23 cellular contexts compared by ENCODE assay signal in the genomic region with DNA sequence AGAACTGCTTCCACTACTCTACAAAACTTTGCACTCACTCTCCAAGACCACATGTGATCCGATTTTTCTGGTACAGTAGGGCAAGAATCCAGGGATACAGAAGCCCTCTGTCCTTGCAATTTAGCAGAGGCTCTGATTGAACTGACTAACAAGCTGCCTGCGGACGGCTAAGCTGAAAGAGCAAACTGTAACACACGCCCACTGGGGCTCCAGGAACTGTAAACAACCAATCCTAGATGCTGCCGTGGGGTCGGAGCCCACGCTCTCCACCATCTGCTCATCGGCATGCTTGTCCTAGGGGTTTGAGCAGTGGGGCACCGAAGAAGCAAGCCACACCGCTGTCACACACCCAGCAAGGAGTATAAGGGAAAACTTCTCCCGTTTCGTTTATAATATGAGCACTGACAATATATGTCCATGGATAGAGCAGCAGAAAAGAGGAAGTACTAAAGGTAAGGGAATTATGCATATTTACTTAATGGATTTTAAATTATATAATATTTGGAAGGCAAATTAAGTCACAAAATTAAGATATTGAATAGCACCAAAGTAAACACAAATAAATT.
DNase-seq lines count a peak whose midpoint lies in the region; ATAC-seq and TF ChIP-seq lines count a peak whose summit lies in the region.
"Had no signal": no experiment of that assay in that cellular context is flagged by ENCODE, and none has a peak within 500 bp of the region (broad histone marks: within the 10 kb centered on the region; RNA-seq: fewer than 3 reads in every experiment).

No MANE protein-coding gene starts in this region.

- peak overlapping the region; percentile 11; the same call in 1 of the 2 replicates for H3K9ac ChIP-seq in ES-I3 (ENCODE audit: low read depth, low read length)

- TF ChIP-seq CTCF in prostate gland (IDR thresholded peaks at IDR 0.05) (no peak), endothelial cell (IDR thresholded peaks at IDR 0.05; ENCODE audit: unreplicated experiment) (no peak)

- DNase-seq in NCI-H2171 treated with DMSO at 0.1 percent for 48 hours (lab: John Stamatoyannopoulos, UW) (peak; percentile 82), SHP77 (lab: John Stamatoyannopoulos, UW) (peak; percentile 90 to 92), iPS-NIHi7 (ENCODE audit: extremely low spot score) (peak; percentile 14), prostate gland (ENCODE audit: low spot score) (no peak), endothelial cell (ENCODE audit: low spot score) (no peak)
- DNase-seq in activated CD4-positive, CD25-positive, alpha-beta regulatory T cell treated with anti-CD3 and anti-CD28 coated beads, Interleukin-2, amount 50 U/mL, for 72 hours = no peak
- DNase-seq: activated CD4-positive, alpha-beta T cell treated with anti-CD3 and anti-CD28 coated beads for 48 hours; activated CD8-positive, alpha-beta memory T cell treated with anti-CD3 and anti-CD28 coated beads, Interleukin-2, amount 50 U/mL, for 48 hours; activated gamma-delta T cell treated with Interleukin-2 at 50 U/mL for 16 hours; AML-193; amniotic stem cell; effector memory CD4-positive, alpha-beta T cell; hypothalamus; left colon; midbrain; NCI-H187; thyroid gland had no signal

- H3K27ac ChIP-seq in prostate gland = no peak overlapping the region
- H3K27ac ChIP-seq: SJSA1, thyroid gland had no signal

- H3K9me3 Mint-ChIP-seq in endothelial cell (ENCODE audit: unreplicated experiment) = no peaks in the 10 kb centered on the region
- H3K9me3 Mint-ChIP-seq: stimulated activated memory B cell treated with anti-CD40 and anti-IgM and Interleukin-4, amounts not matched to agents 10 μg/mL and 1 μg/mL and 100 μg/mL, for 72 hours had no signal

- no peak overlapping the region for H3K4me3 ChIP-seq in prostate gland
- H3K4me3 ChIP-seq: SJSA1, thyroid gland had no signal

- no peak overlapping the region for H3K27ac Mint-ChIP-seq in endothelial cell (ENCODE audit: unreplicated experiment)
- H3K27ac Mint-ChIP-seq: stimulated activated memory B cell treated with anti-CD40 and anti-IgM and Interleukin-4, amounts not matched to agents 10 μg/mL and 1 μg/mL and 100 μg/mL, for 72 hours had no signal

- H3K4me3 Mint-ChIP-seq in endothelial cell (ENCODE audit: unreplicated experiment) = no peak overlapping the region
- H3K4me3 Mint-ChIP-seq: central memory CD8-positive, alpha-beta T cell; neural crest cell; stimulated activated memory B cell treated with anti-CD40 and anti-IgM and Interleukin-4, amounts not matched to agents 10 μg/mL and 1 μg/mL and 100 μg/mL, for 72 hours had no signal

- TF ChIP-seq POLR2A in prostate gland (IDR thresholded peaks at IDR 0.05) = no peak

- peaks cover 2% of the 10 kb centered on the region for H3K27me3 Mint-ChIP-seq in endothelial cell (ENCODE audit: unreplicated experiment)
- H3K27me3 Mint-ChIP-seq: central memory CD8-positive, alpha-beta T cell; stimulated activated memory B cell treated with anti-CD40 and anti-IgM and Interleukin-4, amounts not matched to agents 10 μg/mL and 1 μg/mL and 100 μg/mL, for 72 hours had no signal

- WGBS in prostate gland = 67% methylated on average over 12 of the region's 12 CpGs

- no peaks in the 10 kb centered on the region for H3K27me3 ChIP-seq in prostate gland (replicated peaks; ENCODE audit: insufficient read depth)
- H3K27me3 ChIP-seq: SJSA1, thyroid gland had no signal

- no peak for ATAC-seq in GM18867 (IDR thresholded peaks at IDR 0.05; ENCODE audit: unreplicated experiment)
- ATAC-seq: left colon; stimulated activated memory B cell treated with anti-CD40 and anti-IgM and Interleukin-4, amounts not matched to agents 10 μg/mL and 1 μg/mL and 100 μg/mL, for 72 hours had no signal

- H3K4me1 Mint-ChIP-seq in endothelial cell (ENCODE audit: unreplicated experiment) = peaks cover 5% of the 10 kb centered on the region
- H3K4me1 Mint-ChIP-seq: central memory CD8-positive, alpha-beta T cell; stimulated activated memory B cell treated with anti-CD40 and anti-IgM and Interleukin-4, amounts not matched to agents 10 μg/mL and 1 μg/mL and 100 μg/mL, for 72 hours had no signal

- H3K9me3 ChIP-seq in ES-I3 (ENCODE audit: control insufficient read depth, insufficient read depth, low read length) = no peaks in the 10 kb centered on the region
- no peaks in the 10 kb centered on the region for H3K9me3 ChIP-seq in prostate gland
- H3K9me3 ChIP-seq: SJSA1, thyroid gland had no signal

- intact Hi-C loops in prostate gland (cut with DNase I) = no loop called here

- no peaks in the 10 kb centered on the region for H3K36me3 ChIP-seq in ES-I3 (ENCODE audit: insufficient read depth, low read length)
- no peaks in the 10 kb centered on the region for H3K36me3 ChIP-seq in prostate gland
- H3K36me3 ChIP-seq: SJSA1, thyroid gland had no signal

- no peaks in the 10 kb centered on the region for H3K36me3 Mint-ChIP-seq in endothelial cell (ENCODE audit: low read depth, unreplicated experiment)
- H3K36me3 Mint-ChIP-seq: stimulated activated memory B cell treated with anti-CD40 and anti-IgM and Interleukin-4, amounts not matched to agents 10 μg/mL and 1 μg/mL and 100 μg/mL, for 72 hours had no signal

- no peaks in the 10 kb centered on the region for H3K4me1 ChIP-seq in ES-I3 (ENCODE audit: insufficient read depth, low read length)
- H3K4me1 ChIP-seq in prostate gland (replicated peaks) = no peaks in the 10 kb centered on the region
- H3K4me1 ChIP-seq: SJSA1, thyroid gland had no signal

Comparison
In these comparisons a context has a peak if more than half of its experiments do, and no peak if none do; other contexts are left out.
1. DNase-seq: peak in NCI-H2171 treated with DMSO at 0.1 percent for 48 hours (single experiment), SHP77 (2 of 2) and iPS-NIHi7 (single experiment); none in prostate gland (single experiment), activated CD4-positive, CD25-positive, alpha-beta regulatory T cell treated with anti-CD3 and anti-CD28 coated beads, Interleukin-2, amount 50 U/mL, for 72 hours (single experiment) and endothelial cell (single experiment).